1 cellular context compared by ENCODE assay signal in the genomic region with DNA sequence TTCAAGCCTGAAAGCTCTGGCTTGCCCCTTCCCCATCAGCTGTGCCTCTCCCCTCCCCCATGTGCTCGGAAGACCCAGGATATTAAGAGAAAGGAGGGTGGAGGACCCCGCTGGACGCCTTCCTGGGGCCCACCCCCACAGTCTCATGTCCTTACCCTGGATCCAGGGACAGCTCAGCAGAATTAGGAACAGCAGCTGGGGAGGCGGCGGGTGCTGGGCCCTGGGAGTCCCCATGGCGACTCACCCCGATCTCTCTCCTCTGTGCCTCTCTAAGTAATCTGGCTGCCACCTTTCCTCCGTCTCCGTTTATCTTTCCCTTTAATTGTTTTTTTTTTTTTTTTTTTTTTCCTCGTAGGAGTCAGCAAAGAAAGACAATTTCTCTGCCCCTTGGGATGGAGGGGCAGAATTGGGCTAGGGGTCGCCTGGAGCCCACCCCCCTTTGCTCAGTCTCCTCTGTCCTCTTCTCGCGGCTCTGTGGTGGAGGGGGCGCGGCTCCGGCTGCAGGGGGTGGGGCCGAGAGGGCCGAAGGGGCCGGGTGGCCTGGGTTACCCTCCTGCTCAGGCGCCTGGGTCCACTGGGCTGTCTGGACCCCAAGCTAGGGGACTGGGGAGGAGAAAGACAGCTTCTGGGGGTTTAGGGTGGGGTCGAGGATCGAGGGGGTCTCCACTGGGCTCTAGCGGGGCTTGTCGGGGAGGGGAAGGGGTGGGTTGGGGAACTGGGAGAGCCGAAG.
TF ChIP-seq lines count a peak whose summit lies in the region.

No MANE protein-coding gene starts in this region.

TF ChIP-seq in endothelial cell of umbilical vein, 7 proteins besides CTCF, POLR2A, EP300 and RAD21:
- TF ChIP-seq MYC (IDR thresholded peaks at IDR 0.05; ENCODE audit: low read depth, low read length) (no peak), EZH2 (IDR thresholded peaks at IDR 0.05; ENCODE audit: borderline replicate concordance, low read depth, low read length, severe bottlenecking) (no peak), POLR2AphosphoS5 (IDR thresholded peaks at IDR 0.05; ENCODE audit: insufficient read depth, low read depth, low read length) (no peak), FOS (IDR thresholded peaks at IDR 0.05; ENCODE audit: borderline replicate concordance, insufficient read depth, low read length) (no peak), JUN (IDR thresholded peaks at IDR 0.05; ENCODE audit: borderline replicate concordance, insufficient read depth, insufficient read length, low read depth) (no peak), GATA2 (IDR thresholded peaks at IDR 0.05; ENCODE audit: insufficient read depth, insufficient read length, low read depth, low read length) (no peak)
- TF ChIP-seq, protein P1, sequence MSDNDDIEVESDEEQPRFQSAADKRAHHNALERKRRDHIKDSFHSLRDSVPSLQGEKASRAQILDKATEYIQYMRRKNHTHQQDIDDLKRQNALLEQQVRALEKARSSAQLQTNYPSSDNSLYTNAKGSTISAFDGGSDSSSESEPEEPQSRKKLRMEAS (IDR thresholded peaks at IDR 0.05; ENCODE audit: insufficient read depth, insufficient read length): no peak
